ENCODE assay signal across 1 cellular context in genomic region chr16:24846548-24847357, GRCh38.
TF ChIP-seq lines count a peak whose summit lies in the region.

No MANE protein-coding gene starts in this region.

TF ChIP-seq in K562, 482 proteins besides CTCF, POLR2A, EP300 and RAD21 (continued from another document):
- TF ChIP-seq ZBTB2 (IDR thresholded peaks at IDR 0.05) = peak; percentile 57; the same call in 1 of the 2 replicates
- TF ChIP-seq ZNF512 (tag; IDR thresholded peaks at IDR 0.05) = peak; percentile 99
- peak; percentile 21 for TF ChIP-seq NCOA4 (IDR thresholded peaks at IDR 0.05; ENCODE audit: partially characterized antibody)
- TF ChIP-seq HINFP (tag; conservative IDR thresholded peaks at IDR 0.05; ENCODE audit: low read depth) = 0 out of 2 replicates have a peak, but pooled peaks have one; percentile 35
- TF ChIP-seq CTBP1 (IDR thresholded peaks at IDR 0.05; ENCODE audit: borderline replicate concordance) = 0 out of 2 replicates have a peak, but pooled peaks have one; percentile 17
- peak; percentile 65; the same call in 1 of the 2 replicates for TF ChIP-seq EHMT2 (IDR thresholded peaks at IDR 0.05)
- TF ChIP-seq TAL1 (IDR thresholded peaks at IDR 0.05) = peak; percentile 35; the same call in 1 of the 2 replicates
- peak; percentile 71; the same call in 1 of the 2 replicates for TF ChIP-seq LARP7 (IDR thresholded peaks at IDR 0.05)
- TF ChIP-seq HES1 (IDR thresholded peaks at IDR 0.05; ENCODE audit: low read depth) = 0 out of 2 replicates have a peak, but pooled peaks have one; percentile 45
- TF ChIP-seq MIER1 (IDR thresholded peaks at IDR 0.05; ENCODE audit: low read depth) = peak; percentile 42; the same call in 1 of the 2 replicates
- TF ChIP-seq ZNF668 (CRISPR knock-in tag; IDR thresholded peaks at IDR 0.05) = no peak
- no peak for TF ChIP-seq ATF2 (CRISPR knock-in tag; IDR thresholded peaks at IDR 0.05)
- 0 out of 2 replicates have a peak, but pooled peaks have one; percentile 67 for TF ChIP-seq ZEB2 (IDR thresholded peaks at IDR 0.05)
- no peak for TF ChIP-seq FOXA1 (IDR thresholded peaks at IDR 0.05; ENCODE audit: borderline replicate concordance)
- TF ChIP-seq GTF3C2 (IDR thresholded peaks at IDR 0.05; ENCODE audit: borderline replicate concordance, extremely low read depth, insufficient read length) = no peak
- peak; percentile 66 for TF ChIP-seq CBFA2T3 (IDR thresholded peaks at IDR 0.05)
- TF ChIP-seq STAT5A (IDR thresholded peaks at IDR 0.05; ENCODE audit: borderline replicate concordance, low read length) = no peak
- TF ChIP-seq TAF9B (IDR thresholded peaks at IDR 0.05; ENCODE audit: partially characterized antibody) = peak; percentile 17
- TF ChIP-seq TCF3 (CRISPR knock-in tag; IDR thresholded peaks at IDR 0.05) = peak; percentile 57
- TF ChIP-seq HDAC2 (IDR thresholded peaks at IDR 0.05) = no peak
- TF ChIP-seq ELF4 (CRISPR knock-in tag; IDR thresholded peaks at IDR 0.05) = peak; percentile 45; the same call in 1 of the 2 replicates
- TF ChIP-seq CREB3L1 (IDR thresholded peaks at IDR 0.05; ENCODE audit: borderline replicate concordance, low read depth) = no peak
- no peak for TF ChIP-seq ZNF140 (CRISPR knock-in tag; IDR thresholded peaks at IDR 0.05)
- peak; percentile 49 for TF ChIP-seq TEAD4 (IDR thresholded peaks at IDR 0.05; ENCODE audit: low read length)
- TF ChIP-seq TEAD4 (CRISPR knock-in tag; IDR thresholded peaks at IDR 0.05; ENCODE audit: borderline replicate concordance) = no peak
- peak; percentile 46 for TF ChIP-seq CBFA2T2 (conservative IDR thresholded peaks at IDR 0.05)
- no peak for TF ChIP-seq ZNF586 (CRISPR knock-in tag; conservative IDR thresholded peaks at IDR 0.05)
- peak; percentile 36; the same call in 1 of the 2 replicates for TF ChIP-seq ARID1B (IDR thresholded peaks at IDR 0.05)
- no peak for TF ChIP-seq ZNF133 (CRISPR knock-in tag; IDR thresholded peaks at IDR 0.05)
- no peak for TF ChIP-seq ZNF121 (CRISPR knock-in tag; conservative IDR thresholded peaks at IDR 0.05)
- no peak for TF ChIP-seq GABPB2 (CRISPR knock-in tag; conservative IDR thresholded peaks at IDR 0.05)
- peak; percentile 36 for TF ChIP-seq ARHGAP35 (IDR thresholded peaks at IDR 0.05; ENCODE audit: partially characterized antibody)
- TF ChIP-seq L3MBTL2 (IDR thresholded peaks at IDR 0.05) = peak; percentile 29; the same call in 1 of the 2 replicates
- TF ChIP-seq RBM25 (IDR thresholded peaks at IDR 0.05; ENCODE audit: low read depth, low read length, severe bottlenecking) = peak; percentile 32
- peak; percentile 64; the same call in 1 of the 2 replicates for TF ChIP-seq THRAP3 (IDR thresholded peaks at IDR 0.05; ENCODE audit: borderline replicate concordance)
